In genomic region chr15:39641187-39641889, GRCh38 we compare ENCODE assay signal across 1 cellular context.
TF ChIP-seq lines count a peak whose summit lies in the region.

No MANE protein-coding gene starts in this region.

TF ChIP-seq in SK-N-SH, 30 proteins besides CTCF, POLR2A, EP300 and RAD21 (continued from another document):
- TF ChIP-seq FOSL2 (IDR thresholded peaks at IDR 0.05; ENCODE audit: borderline replicate concordance, low read depth) = peak; percentile 63; the same call in 1 of the 2 replicates
- no peak for TF ChIP-seq RXRA (IDR thresholded peaks at IDR 0.05; ENCODE audit: borderline replicate concordance, low read depth)
- TF ChIP-seq SMC3 (IDR thresholded peaks at IDR 0.05; ENCODE audit: low read depth, low read length) = no peak
- TF ChIP-seq FOXM1 (IDR thresholded peaks at IDR 0.05; ENCODE audit: low read depth) = no peak
